In genomic region chr1:14600405-14601150, GRCh38 we compare ENCODE assay signal across 21 cellular contexts. TPM values are rescaled to one million over a fixed set of nuclear protein-coding genes. Genes with fewer than 3 reads are reported as not detected.
DNase-seq lines count a peak whose midpoint lies in the region; ATAC-seq and TF ChIP-seq lines count a peak whose summit lies in the region.
"Had no signal": no experiment of that assay in that cellular context is flagged by ENCODE, and none has a peak within 500 bp of the region (broad histone marks: within the 10 kb centered on the region; RNA-seq: fewer than 3 reads in every experiment).

No MANE protein-coding gene starts in this region.

- no peaks in the 10 kb centered on the region for H3K36me3 Mint-ChIP-seq in brain
- H3K36me3 Mint-ChIP-seq: activated naive CD8-positive, alpha-beta T cell had no signal

- TF ChIP-seq POLR2A in vagina (IDR thresholded peaks at IDR 0.05): no peak

- H3K4me3 Mint-ChIP-seq in brain: peak overlapping the region; percentile 90 to 93 (median 90)
- H3K4me3 Mint-ChIP-seq: activated CD4-positive, alpha-beta T cell treated with anti-CD3 and anti-CD28 coated beads, Interleukin-2, amount 10 ng/mL, durations not matched to agents 7 days and 5 days; CD4-positive, alpha-beta T cell; central memory CD8-positive, alpha-beta T cell had no signal

- H3K4me1 Mint-ChIP-seq in brain: peaks cover 67% of the 10 kb centered on the region
- H3K4me1 Mint-ChIP-seq: activated CD4-positive, alpha-beta T cell treated with anti-CD3 and anti-CD28 coated beads, Interleukin-2, amount 10 ng/mL, durations not matched to agents 7 days and 5 days; central memory CD8-positive, alpha-beta T cell had no signal

- DNase-seq in NCI-H748 (lab: John Stamatoyannopoulos, UW; ENCODE audit: unreplicated experiment): peak; percentile 4
- no peak for DNase-seq in NCI-H748 treated with DMSO at 0.1 percent for 48 hours (lab: John Stamatoyannopoulos, UW)
- DNase-seq in kidney tubule cell (ENCODE audit: low spot score): peak; percentile 42
- no peak for DNase-seq in vagina (ENCODE audit: extremely low spot score in 2 of 2)
- no peak for DNase-seq in NCI-H1417 (lab: John Stamatoyannopoulos, UW)
- DNase-seq in NCI-H446 treated with DMSO at 0.1 percent for 48 hours (lab: John Stamatoyannopoulos, UW): no peak
- DNase-seq: activated CD4-positive, alpha-beta T cell treated with anti-CD3 and anti-CD28 coated beads, Interleukin-2, amount 10 ng/mL, durations not matched to agents 7 days and 5 days; activated T-cell treated with anti-CD3 and anti-CD28 coated beads, Interleukin-2, amount 50 U/mL, for 1 hour; CD4-positive, alpha-beta T cell; MG63; NCI-H2081; NK-92 treated with Interleukin-12 subunit alpha and Interleukin-12 subunit beta, amount 100 ng/mL, for 24 hours; SIG-M5; stimulated activated CD4-positive, alpha-beta T cell treated with anti-CD3 and anti-CD28 coated beads, Interleukin-15, amount 100 ng/mL, for 24 hours had no signal

- H3K4me1 ChIP-seq in vagina: peaks cover 32% of the 10 kb centered on the region
- H3K4me1 ChIP-seq: A549 had no signal

- no peak for TF ChIP-seq CTCF in brain (conservative IDR thresholded peaks at IDR 0.05)
- TF ChIP-seq CTCF in vagina (IDR thresholded peaks at IDR 0.05): no peak

- no peak overlapping the region for H3K4me3 ChIP-seq in vagina
- H3K4me3 ChIP-seq: A549, MG63, prostate gland, suprapubic skin had no signal

- peak overlapping the region; percentile 72 to 94 (median 89) for H3K27ac Mint-ChIP-seq in brain
- H3K27ac Mint-ChIP-seq: activated CD4-positive, alpha-beta T cell treated with anti-CD3 and anti-CD28 coated beads, Interleukin-2, amount 10 ng/mL, durations not matched to agents 7 days and 5 days; activated naive CD8-positive, alpha-beta T cell; CD4-positive, alpha-beta T cell had no signal

- H3K27me3 Mint-ChIP-seq in brain: peaks cover 8% of the 10 kb centered on the region

- H3K9me3 ChIP-seq in vagina: no peaks in the 10 kb centered on the region
- H3K9me3 ChIP-seq: A549, MG63, prostate gland, suprapubic skin had no signal

- intact Hi-C loops in vagina (cut with DNase I): loop anchor here (5.0 kb wide), 1 partner anchor 623 kb away; no protein-coding TSS in a partner anchor

- peak overlapping the region; percentile 33 for H3K27ac ChIP-seq in vagina
- H3K27ac ChIP-seq: A549, prostate gland, suprapubic skin had no signal

- no peaks in the 10 kb centered on the region for H3K36me3 ChIP-seq in vagina
- H3K36me3 ChIP-seq: MG63, prostate gland, suprapubic skin had no signal

- H3K27me3 ChIP-seq in vagina: no peaks in the 10 kb centered on the region

- H3K9me3 Mint-ChIP-seq in brain: peaks cover 0 to 3% (median 0%) of the 10 kb centered on the region in 5 experiments
- H3K9me3 Mint-ChIP-seq: activated CD4-positive, alpha-beta T cell treated with anti-CD3 and anti-CD28 coated beads, Interleukin-2, amount 10 ng/mL, durations not matched to agents 7 days and 5 days; CD4-positive, alpha-beta T cell; central memory CD8-positive, alpha-beta T cell had no signal

- ATAC-seq in GM19395 (IDR thresholded peaks at IDR 0.05; ENCODE audit: unreplicated experiment): no peak
- ATAC-seq: A549 had no signal

RNA-seq across cellular contexts. Expression of gene KAZN, which starts 2.1 kb away (rescaled TPM):
- 19.0 TPM for polyA plus RNA-seq in brain (ENCODE audit: insufficient read depth, low read depth, low replicate concordance)
- 29.5 TPM for total RNA-seq in vagina

Comparison
In these comparisons a context has a peak if more than half of its experiments do, and no peak if none do; other contexts are left out.
1. DNase-seq: peak in NCI-H748 (single experiment) and kidney tubule cell (single experiment); none in NCI-H748 treated with DMSO at 0.1 percent for 48 hours (single experiment), vagina (0 of 2), NCI-H1417 (0 of 3) and NCI-H446 treated with DMSO at 0.1 percent for 48 hours (single experiment).